In the genomic region with DNA sequence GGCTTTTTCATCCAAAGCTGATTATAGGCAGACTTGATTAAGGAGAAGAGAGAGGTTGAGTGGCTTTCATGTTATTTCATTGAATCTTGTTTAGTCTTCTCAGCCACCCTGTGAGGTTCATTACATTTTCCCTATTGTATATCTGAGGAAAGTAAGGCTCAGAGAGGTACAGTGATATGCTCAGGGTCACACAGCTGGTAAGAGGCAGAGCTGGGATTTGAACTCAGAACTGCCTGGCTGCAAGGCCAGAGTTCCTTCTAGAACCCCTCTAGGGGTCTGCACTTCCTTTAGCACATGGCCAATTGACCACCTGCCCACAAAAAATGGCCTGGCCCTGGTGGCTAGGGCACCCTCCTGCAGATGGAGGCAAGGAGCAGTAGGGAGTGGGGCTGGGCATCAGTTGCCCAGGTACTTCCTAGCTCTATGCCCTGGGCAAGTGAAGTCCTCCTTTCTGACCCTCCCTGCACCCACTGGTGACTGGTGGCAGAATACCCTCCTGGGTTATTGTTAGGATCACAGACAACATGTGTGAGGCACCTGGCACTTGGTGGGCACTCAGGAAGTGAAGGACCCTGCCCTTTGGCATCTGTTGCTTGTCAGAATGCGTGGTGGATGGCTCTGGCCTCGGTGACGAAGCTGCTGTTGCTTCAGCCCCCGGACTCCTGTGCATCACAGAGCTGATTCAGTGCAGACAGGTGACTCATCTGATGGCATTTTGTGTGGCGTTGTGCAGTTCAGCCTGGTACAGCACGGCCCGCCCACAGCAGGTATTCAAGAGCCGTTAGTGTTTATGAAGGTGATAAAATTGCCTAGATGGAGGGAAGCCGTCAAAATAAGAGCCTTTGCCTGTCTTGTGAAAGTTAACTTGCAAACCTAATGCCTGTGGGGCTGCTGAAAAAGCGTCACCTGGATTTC, we compare ENCODE assay signal across 8 cellular contexts.
DNase-seq lines count a peak whose midpoint lies in the region; ATAC-seq and TF ChIP-seq lines count a peak whose summit lies in the region.

No MANE protein-coding gene starts in this region.

- ATAC-seq in GM19397 (IDR thresholded peaks at IDR 0.05; ENCODE audit: unreplicated experiment) (no peak), GM18868 (IDR thresholded peaks at IDR 0.05; ENCODE audit: unreplicated experiment) (no peak), WTC11 (no peak)

- H3K9me3 Mint-ChIP-seq in WTC11, result no peaks in the 10 kb centered on the region

- peaks cover 45 to 53% of the 10 kb centered on the region in 2 donors for H3K4me1 ChIP-seq in mucosa of rectum (ENCODE audit: control insufficient read depth in 2 of 2, insufficient read depth in 2 of 2, low read length in 2 of 2)
- peaks cover 12% of the 10 kb centered on the region for H3K4me1 ChIP-seq in SJCRH30

- H3K36me3 ChIP-seq in mucosa of rectum (ENCODE audit: control insufficient read depth in 2 of 2, insufficient read depth in 2 of 2, low read length in 2 of 2), result no peaks in the 10 kb centered on the region
- no peaks in the 10 kb centered on the region for H3K36me3 ChIP-seq in SJCRH30

- H3K9ac ChIP-seq in mucosa of rectum (ENCODE audit: low read depth in 1 of 2, low read length in 2 of 2), result peak overlapping the region; percentile 35 to 68

- DNase-seq in Ammon's horn (ENCODE audit: low spot score), result peak; percentile 49
- peak; percentile 95 for DNase-seq in LoVo (ENCODE audit: low spot score)
- peak; percentile 92 for DNase-seq in astrocyte of the hippocampus (ENCODE audit: low read depth, low spot score)
- DNase-seq in WTC11 (ENCODE audit: low spot score), result no peak
- DNase-seq in SJCRH30, result no peak

- H3K27ac Mint-ChIP-seq in WTC11, result no peak overlapping the region

- H3K27me3 ChIP-seq in mucosa of rectum (ENCODE audit: control insufficient read depth in 2 of 2, insufficient read depth in 2 of 2, low read length in 2 of 2), result no peaks in the 10 kb centered on the region
- H3K27me3 ChIP-seq in SJCRH30, result no peaks in the 10 kb centered on the region

- H3K27ac ChIP-seq in mucosa of rectum (ENCODE audit: low read depth in 2 of 2, low read length in 2 of 2), result peak overlapping the region; percentile 89 to 94
- H3K27ac ChIP-seq in SJCRH30, result no peak overlapping the region

- no peak overlapping the region for H3K4me3 Mint-ChIP-seq in WTC11

- POLR2A ChIA-PET in WTC11 (lab: Charles Lee), result interaction anchor here (1.0 kb wide), 1 partner anchor 207 kb away, joined by 3 read pairs; no protein-coding TSS in a partner anchor

- peak overlapping the region; percentile 5 to 31 for H3K4me3 ChIP-seq in mucosa of rectum (ENCODE audit: low read length in 2 of 2)
- no peak overlapping the region for H3K4me3 ChIP-seq in SJCRH30

- peaks cover 29% of the 10 kb centered on the region for H3K4me1 Mint-ChIP-seq in WTC11

- H3K27me3 Mint-ChIP-seq in WTC11 (ENCODE audit: low read depth), result no peaks in the 10 kb centered on the region

- CTCF ChIA-PET in WTC11 (lab: Charles Lee), result interaction anchor here (0.8 to 4.8 kb wide), 16 partner anchors 8 to 217 kb away, joined by 3 to 47 read pairs (median 10); no protein-coding TSS in a partner anchor

- no peaks in the 10 kb centered on the region for H3K36me3 Mint-ChIP-seq in WTC11

- TF ChIP-seq CTCF in WTC11 (IDR thresholded peaks at IDR 0.05), result no peak

- H3K9me3 ChIP-seq in mucosa of rectum (ENCODE audit: control insufficient read depth in 2 of 2, low read length in 2 of 2) (no peaks in the 10 kb centered on the region), SJCRH30 (replicated peaks) (no peaks in the 10 kb centered on the region)

TF ChIP-seq in WTC11, 78 proteins besides CTCF, POLR2A, EP300 and RAD21:
- TF ChIP-seq, protein P1, sequence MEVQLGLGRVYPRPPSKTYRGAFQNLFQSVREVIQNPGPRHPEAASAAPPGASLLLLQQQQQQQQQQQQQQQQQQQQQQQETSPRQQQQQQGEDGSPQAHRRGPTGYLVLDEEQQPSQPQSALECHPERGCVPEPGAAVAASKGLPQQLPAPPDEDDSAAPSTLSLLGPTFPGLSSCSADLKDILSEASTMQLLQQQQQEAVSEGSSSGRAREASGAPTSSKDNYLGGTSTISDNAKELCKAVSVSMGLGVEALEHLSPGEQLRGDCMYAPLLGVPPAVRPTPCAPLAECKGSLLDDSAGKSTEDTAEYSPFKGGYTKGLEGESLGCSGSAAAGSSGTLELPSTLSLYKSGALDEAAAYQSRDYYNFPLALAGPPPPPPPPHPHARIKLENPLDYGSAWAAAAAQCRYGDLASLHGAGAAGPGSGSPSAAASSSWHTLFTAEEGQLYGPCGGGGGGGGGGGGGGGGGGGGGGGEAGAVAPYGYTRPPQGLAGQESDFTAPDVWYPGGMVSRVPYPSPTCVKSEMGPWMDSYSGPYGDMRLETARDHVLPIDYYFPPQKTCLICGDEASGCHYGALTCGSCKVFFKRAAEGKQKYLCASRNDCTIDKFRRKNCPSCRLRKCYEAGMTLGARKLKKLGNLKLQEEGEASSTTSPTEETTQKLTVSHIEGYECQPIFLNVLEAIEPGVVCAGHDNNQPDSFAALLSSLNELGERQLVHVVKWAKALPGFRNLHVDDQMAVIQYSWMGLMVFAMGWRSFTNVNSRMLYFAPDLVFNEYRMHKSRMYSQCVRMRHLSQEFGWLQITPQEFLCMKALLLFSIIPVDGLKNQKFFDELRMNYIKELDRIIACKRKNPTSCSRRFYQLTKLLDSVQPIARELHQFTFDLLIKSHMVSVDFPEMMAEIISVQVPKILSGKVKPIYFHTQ (CRISPR knock-in tag; IDR thresholded peaks at IDR 0.05), result no peak
- TF ChIP-seq, protein P2, sequence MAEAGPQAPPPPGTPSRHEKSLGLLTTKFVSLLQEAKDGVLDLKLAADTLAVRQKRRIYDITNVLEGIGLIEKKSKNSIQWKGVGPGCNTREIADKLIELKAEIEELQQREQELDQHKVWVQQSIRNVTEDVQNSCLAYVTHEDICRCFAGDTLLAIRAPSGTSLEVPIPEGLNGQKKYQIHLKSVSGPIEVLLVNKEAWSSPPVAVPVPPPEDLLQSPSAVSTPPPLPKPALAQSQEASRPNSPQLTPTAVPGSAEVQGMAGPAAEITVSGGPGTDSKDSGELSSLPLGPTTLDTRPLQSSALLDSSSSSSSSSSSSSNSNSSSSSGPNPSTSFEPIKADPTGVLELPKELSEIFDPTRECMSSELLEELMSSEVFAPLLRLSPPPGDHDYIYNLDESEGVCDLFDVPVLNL (CRISPR knock-in tag; IDR thresholded peaks at IDR 0.05; ENCODE audit: borderline replicate concordance, low read depth), result no peak
- TF ChIP-seq NR3C1 (CRISPR knock-in tag; conservative IDR thresholded peaks at IDR 0.05; ENCODE audit: low read depth) (no peak), TCF7 (CRISPR knock-in tag; IDR thresholded peaks at IDR 0.05; ENCODE audit: low read depth) (no peak), NR1H2 (CRISPR knock-in tag; IDR thresholded peaks at IDR 0.05) (no peak), TP53 (CRISPR knock-in tag; IDR thresholded peaks at IDR 0.05) (no peak), RELA (CRISPR knock-in tag; IDR thresholded peaks at IDR 0.05; ENCODE audit: borderline replicate concordance) (no peak), CREM (CRISPR knock-in tag; IDR thresholded peaks at IDR 0.05) (no peak), ETV6 (CRISPR knock-in tag; IDR thresholded peaks at IDR 0.05) (no peak), GABPB1 (CRISPR knock-in tag; IDR thresholded peaks at IDR 0.05) (no peak)
- TF ChIP-seq, protein P3, sequence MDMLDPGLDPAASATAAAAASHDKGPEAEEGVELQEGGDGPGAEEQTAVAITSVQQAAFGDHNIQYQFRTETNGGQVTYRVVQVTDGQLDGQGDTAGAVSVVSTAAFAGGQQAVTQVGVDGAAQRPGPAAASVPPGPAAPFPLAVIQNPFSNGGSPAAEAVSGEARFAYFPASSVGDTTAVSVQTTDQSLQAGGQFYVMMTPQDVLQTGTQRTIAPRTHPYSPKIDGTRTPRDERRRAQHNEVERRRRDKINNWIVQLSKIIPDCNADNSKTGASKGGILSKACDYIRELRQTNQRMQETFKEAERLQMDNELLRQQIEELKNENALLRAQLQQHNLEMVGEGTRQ (CRISPR knock-in tag; IDR thresholded peaks at IDR 0.05), result no peak
- TF ChIP-seq, protein P4, sequence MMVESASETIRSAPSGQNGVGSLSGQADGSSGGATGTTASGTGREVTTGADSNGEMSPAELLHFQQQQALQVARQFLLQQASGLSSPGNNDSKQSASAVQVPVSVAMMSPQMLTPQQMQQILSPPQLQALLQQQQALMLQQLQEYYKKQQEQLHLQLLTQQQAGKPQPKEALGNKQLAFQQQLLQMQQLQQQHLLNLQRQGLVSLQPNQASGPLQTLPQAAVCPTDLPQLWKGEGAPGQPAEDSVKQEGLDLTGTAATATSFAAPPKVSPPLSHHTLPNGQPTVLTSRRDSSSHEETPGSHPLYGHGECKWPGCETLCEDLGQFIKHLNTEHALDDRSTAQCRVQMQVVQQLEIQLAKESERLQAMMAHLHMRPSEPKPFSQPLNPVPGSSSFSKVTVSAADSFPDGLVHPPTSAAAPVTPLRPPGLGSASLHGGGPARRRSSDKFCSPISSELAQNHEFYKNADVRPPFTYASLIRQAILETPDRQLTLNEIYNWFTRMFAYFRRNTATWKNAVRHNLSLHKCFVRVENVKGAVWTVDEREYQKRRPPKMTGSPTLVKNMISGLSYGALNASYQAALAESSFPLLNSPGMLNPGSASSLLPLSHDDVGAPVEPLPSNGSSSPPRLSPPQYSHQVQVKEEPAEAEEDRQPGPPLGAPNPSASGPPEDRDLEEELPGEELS (CRISPR knock-in tag; IDR thresholded peaks at IDR 0.05), result no peak
TF ChIP-seq in WTC11: peak in this region for 0.

Comparison
In these comparisons a context has a peak if more than half of its experiments do, and no peak if none do; other contexts are left out.
1. DNase-seq: peak in Ammon's horn (single experiment), LoVo (single experiment) and astrocyte of the hippocampus (single experiment); none in WTC11 (single experiment) and SJCRH30 (0 of 2).